ENCODE assay signal across 39 cellular contexts in the genomic region with DNA sequence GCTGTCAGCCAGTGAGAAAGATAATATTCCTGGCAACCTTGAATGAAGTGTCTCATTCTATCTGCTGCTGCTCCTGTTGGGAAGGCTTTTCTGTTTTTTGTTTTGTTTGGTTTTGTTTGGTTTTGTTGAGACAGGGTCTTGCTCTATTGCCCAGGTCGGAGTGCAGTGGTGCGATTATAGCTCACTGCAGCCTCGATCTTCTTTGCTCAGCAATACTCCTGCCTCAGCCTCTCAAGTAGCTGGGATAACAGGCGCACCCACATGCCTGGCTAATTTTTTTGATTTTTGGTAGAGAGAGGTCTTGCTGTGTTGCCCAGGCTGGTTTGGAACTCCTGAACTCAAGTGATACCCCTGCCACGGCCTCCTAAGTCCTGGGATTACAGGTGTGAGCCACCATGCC.
"Had no signal": no experiment of that assay in that cellular context is flagged by ENCODE, and none has a peak within 500 bp of the region (broad histone marks: within the 10 kb centered on the region; RNA-seq: fewer than 3 reads in every experiment).

No MANE protein-coding gene starts in this region.

- ATAC-seq: activated naive CD4-positive, alpha-beta T cell treated with anti-CD3 and anti-CD28 coated beads, Interleukin-2, amount 50 U/mL, for 72 hours; activated naive CD8-positive, alpha-beta T cell treated with anti-CD3 and anti-CD28 coated beads, Interleukin-2, amount 50 U/mL, for 24 hours; activated T-cell treated with anti-CD3 and anti-CD28 coated beads, Interleukin-2, amount 50 U/mL, for 4 hours; activated T-cell treated with anti-CD3 and anti-CD28 coated beads, Interleukin-2, amount 50 U/mL, for 72 hours; activated T-helper 17 cell treated with anti-CD3 and anti-CD28 coated beads, Interleukin-2, amount 50 U/mL, for 72 hours; body of pancreas had no signal

- H3K9me3 ChIP-seq: adrenal gland, ascending aorta, body of pancreas, breast epithelium had no signal

- H3K27ac ChIP-seq: adrenal gland, ascending aorta, body of pancreas, brain microvascular endothelial cell, breast epithelium had no signal

- H3K27me3 ChIP-seq: adrenal gland, ascending aorta, body of pancreas, brain microvascular endothelial cell, breast epithelium, cardiac muscle cell had no signal

- FAIRE-seq: astrocyte, bronchial epithelial cell had no signal

- H3K4me3 ChIP-seq: adrenal gland, ascending aorta, body of pancreas, breast epithelium, cardiac muscle cell had no signal

- H3K9me3 Mint-ChIP-seq: activated naive CD4-positive, alpha-beta T cell treated with anti-CD3 and anti-CD28 coated beads for 36 hours; activated naive CD4-positive, alpha-beta T cell treated with anti-CD3 and anti-CD28 coated beads, Interleukin-2, amount 10 ng/mL, durations not matched to agents 7 days and 5 days; activated naive CD4-positive, alpha-beta T cell treated with anti-CD3 and anti-CD28 coated beads, Interleukin-2, amount 50 U/mL, for 24 hours; activated naive CD4-positive, alpha-beta T cell treated with anti-CD3 and anti-CD28 coated beads, Interleukin-2, amount 50 U/mL, for 72 hours; activated naive CD8-positive, alpha-beta T cell treated with anti-CD3 and anti-CD28 coated beads for 36 hours; activated naive CD8-positive, alpha-beta T cell treated with anti-CD3 and anti-CD28 coated beads, Interleukin-2, amount 10 ng/mL, durations not matched to agents 7 days and 5 days; activated naive CD8-positive, alpha-beta T cell treated with anti-CD3 and anti-CD28 coated beads, Interleukin-2, amount 50 U/mL, for 24 hours; activated T-cell treated with anti-CD3 and anti-CD28 coated beads, Interleukin-2, amount 50 U/mL, for 24 hours; activated T-cell treated with anti-CD3 and anti-CD28 coated beads, Interleukin-2, amount 50 U/mL, for 4 hours; activated T-cell treated with anti-CD3 and anti-CD28 coated beads, Interleukin-2, amount 50 U/mL, for 72 hours; activated T-helper 1 cell treated with anti-CD3 and anti-CD28 coated beads, Interleukin-12 subunit alpha, Interleukin-12 subunit beta, Interleukin-2, Interleukin-4 antibody, amounts not matched to agents 30 ng/mL and 10 ng/mL and 1 ng/mL, durations not matched to agents 14 hours and 24 hours and 36 hours; activated T-helper 17 cell treated with anti-CD3 and anti-CD28 coated beads, Interleukin-2, amount 50 U/mL, for 72 hours; activated T-helper 2 cell treated with anti-CD3 and anti-CD28 coated beads, Interferon-gamma antibody, Interleukin-2, Interleukin-4, amounts not matched to agents 10 μg/mL and 5 μg/mL and 100 μg/mL, durations not matched to agents 14 hours and 24 hours and 36 hours; brain; central memory CD8-positive, alpha-beta T cell had no signal

- H3K4me1 Mint-ChIP-seq: activated naive CD4-positive, alpha-beta T cell treated with anti-CD3 and anti-CD28 coated beads, Interleukin-2, amount 10 ng/mL, durations not matched to agents 7 days and 5 days; activated naive CD4-positive, alpha-beta T cell treated with anti-CD3 and anti-CD28 coated beads, Interleukin-2, amount 50 U/mL, for 24 hours; activated naive CD8-positive, alpha-beta T cell treated with anti-CD3 and anti-CD28 coated beads for 36 hours; activated naive CD8-positive, alpha-beta T cell treated with anti-CD3 and anti-CD28 coated beads, Interleukin-2, amount 10 ng/mL, durations not matched to agents 7 days and 5 days; activated naive CD8-positive, alpha-beta T cell treated with anti-CD3 and anti-CD28 coated beads, Interleukin-2, amount 50 U/mL, for 24 hours; activated T-helper 17 cell treated with anti-CD3 and anti-CD28 coated beads, Interleukin-2, amount 50 U/mL, for 72 hours; brain; central memory CD8-positive, alpha-beta T cell had no signal

- H3K4me1 ChIP-seq: adrenal gland, ascending aorta, breast epithelium had no signal

- DNase-seq: activated effector memory CD4-positive, alpha-beta T cell treated with anti-CD3 and anti-CD28 coated beads, Interleukin-2, amount 50 U/mL, for 16 hours; activated effector memory CD4-positive, alpha-beta T cell treated with Interleukin-2 at 50 U/mL for 16 hours; activated gamma-delta T cell; activated gamma-delta T cell treated with Interleukin-2 at 50 U/mL for 16 hours; activated naive CD4-positive, alpha-beta T cell; activated naive CD4-positive, alpha-beta T cell treated with anti-CD3 and anti-CD28 coated beads for 36 hours; activated naive CD4-positive, alpha-beta T cell treated with anti-CD3 and anti-CD28 coated beads, Interleukin-2, amount 10 ng/mL, durations not matched to agents 7 days and 5 days; activated naive CD4-positive, alpha-beta T cell treated with anti-CD3 and anti-CD28 coated beads, Interleukin-2, amount 50 U/mL, for 16 hours; activated naive CD4-positive, alpha-beta T cell treated with Interleukin-2 at 50 U/mL for 16 hours; activated naive CD8-positive, alpha-beta T cell treated with anti-CD3 and anti-CD28 coated beads for 36 hours; activated naive CD8-positive, alpha-beta T cell treated with anti-CD3 and anti-CD28 coated beads, Interleukin-2, amount 10 ng/mL, durations not matched to agents 7 days and 5 days; activated naive CD8-positive, alpha-beta T cell treated with anti-CD3 and anti-CD28 coated beads, Interleukin-2, amount 50 U/mL, for 24 hours; activated T-cell treated with anti-CD3 and anti-CD28 coated beads, Interleukin-2, amount 50 U/mL, for 24 hours; activated T-cell treated with anti-CD3 and anti-CD28 coated beads, Interleukin-2, amount 50 U/mL, for 4 hours; activated T-cell treated with anti-CD3 and anti-CD28 coated beads, Interleukin-2, amount 50 U/mL, for 48 hours; activated T-cell treated with anti-CD3 and anti-CD28 coated beads, Interleukin-2, amount 50 U/mL, for 72 hours; adrenal gland; amniotic stem cell; amygdala; anterior cingulate cortex; aorta; body of pancreas; brain microvascular endothelial cell; caudate nucleus; central memory CD4-positive, alpha-beta T cell; cerebellar nuclear complex had no signal

- H3K27me3 Mint-ChIP-seq: activated naive CD4-positive, alpha-beta T cell treated with anti-CD3 and anti-CD28 coated beads, Interleukin-2, amount 10 ng/mL, durations not matched to agents 7 days and 5 days; activated naive CD8-positive, alpha-beta T cell treated with anti-CD3 and anti-CD28 coated beads for 36 hours; brain had no signal

- H3K36me3 Mint-ChIP-seq: activated naive CD4-positive, alpha-beta T cell treated with anti-CD3 and anti-CD28 coated beads, Interleukin-2, amount 10 ng/mL, durations not matched to agents 7 days and 5 days; activated naive CD4-positive, alpha-beta T cell treated with anti-CD3 and anti-CD28 coated beads, Interleukin-2, amount 50 U/mL, for 24 hours; activated naive CD4-positive, alpha-beta T cell treated with anti-CD3 and anti-CD28 coated beads, Interleukin-2, amount 50 U/mL, for 72 hours; activated naive CD8-positive, alpha-beta T cell; activated naive CD8-positive, alpha-beta T cell treated with anti-CD3 and anti-CD28 coated beads for 36 hours; activated naive CD8-positive, alpha-beta T cell treated with anti-CD3 and anti-CD28 coated beads, Interleukin-2, amount 10 ng/mL, durations not matched to agents 7 days and 5 days had no signal

- H3K27ac Mint-ChIP-seq: activated naive CD4-positive, alpha-beta T cell treated with anti-CD3 and anti-CD28 coated beads for 36 hours; activated naive CD4-positive, alpha-beta T cell treated with anti-CD3 and anti-CD28 coated beads, Interleukin-2, amount 10 ng/mL, durations not matched to agents 7 days and 5 days; activated naive CD4-positive, alpha-beta T cell treated with anti-CD3 and anti-CD28 coated beads, Interleukin-2, amount 50 U/mL, for 24 hours; activated naive CD4-positive, alpha-beta T cell treated with anti-CD3 and anti-CD28 coated beads, Interleukin-2, amount 50 U/mL, for 72 hours; activated naive CD8-positive, alpha-beta T cell; activated naive CD8-positive, alpha-beta T cell treated with anti-CD3 and anti-CD28 coated beads for 36 hours; activated naive CD8-positive, alpha-beta T cell treated with anti-CD3 and anti-CD28 coated beads, Interleukin-2, amount 10 ng/mL, durations not matched to agents 7 days and 5 days; activated naive CD8-positive, alpha-beta T cell treated with anti-CD3 and anti-CD28 coated beads, Interleukin-2, amount 50 U/mL, for 24 hours; activated T-cell treated with anti-CD3 and anti-CD28 coated beads, Interleukin-2, amount 50 U/mL, for 24 hours; activated T-cell treated with anti-CD3 and anti-CD28 coated beads, Interleukin-2, amount 50 U/mL, for 72 hours; activated T-helper 1 cell treated with anti-CD3 and anti-CD28 coated beads, Interleukin-12 subunit alpha, Interleukin-12 subunit beta, Interleukin-2, Interleukin-4 antibody, amounts not matched to agents 30 ng/mL and 10 ng/mL and 1 ng/mL, durations not matched to agents 14 hours and 24 hours and 36 hours; activated T-helper 17 cell treated with anti-CD3 and anti-CD28 coated beads, Interleukin-2, amount 50 U/mL, for 72 hours; activated T-helper 2 cell treated with anti-CD3 and anti-CD28 coated beads, Interferon-gamma antibody, Interleukin-2, Interleukin-4, amounts not matched to agents 10 μg/mL and 5 μg/mL and 100 μg/mL, durations not matched to agents 14 hours and 24 hours and 36 hours; brain had no signal

- H3K36me3 ChIP-seq: adrenal gland, ascending aorta, brain microvascular endothelial cell, breast epithelium, cardiac muscle cell had no signal

- H3K4me3 Mint-ChIP-seq: activated naive CD4-positive, alpha-beta T cell treated with anti-CD3 and anti-CD28 coated beads for 36 hours; activated naive CD4-positive, alpha-beta T cell treated with anti-CD3 and anti-CD28 coated beads, Interleukin-2, amount 10 ng/mL, durations not matched to agents 7 days and 5 days; activated naive CD4-positive, alpha-beta T cell treated with anti-CD3 and anti-CD28 coated beads, Interleukin-2, amount 50 U/mL, for 24 hours; activated naive CD8-positive, alpha-beta T cell; activated naive CD8-positive, alpha-beta T cell treated with anti-CD3 and anti-CD28 coated beads for 36 hours; activated naive CD8-positive, alpha-beta T cell treated with anti-CD3 and anti-CD28 coated beads, Interleukin-2, amount 10 ng/mL, durations not matched to agents 7 days and 5 days; activated naive CD8-positive, alpha-beta T cell treated with anti-CD3 and anti-CD28 coated beads, Interleukin-2, amount 50 U/mL, for 24 hours; activated T-cell treated with anti-CD3 and anti-CD28 coated beads, Interleukin-2, amount 50 U/mL, for 24 hours; activated T-cell treated with anti-CD3 and anti-CD28 coated beads, Interleukin-2, amount 50 U/mL, for 4 hours; activated T-cell treated with anti-CD3 and anti-CD28 coated beads, Interleukin-2, amount 50 U/mL, for 72 hours; activated T-helper 1 cell treated with anti-CD3 and anti-CD28 coated beads, Interleukin-12 subunit alpha, Interleukin-12 subunit beta, Interleukin-2, Interleukin-4 antibody, amounts not matched to agents 30 ng/mL and 10 ng/mL and 1 ng/mL, durations not matched to agents 14 hours and 24 hours and 36 hours; activated T-helper 17 cell treated with anti-CD3 and anti-CD28 coated beads, Interleukin-2, amount 50 U/mL, for 72 hours; brain; central memory CD8-positive, alpha-beta T cell had no signal
